1 cellular context compared by ENCODE assay signal in the genomic region with DNA sequence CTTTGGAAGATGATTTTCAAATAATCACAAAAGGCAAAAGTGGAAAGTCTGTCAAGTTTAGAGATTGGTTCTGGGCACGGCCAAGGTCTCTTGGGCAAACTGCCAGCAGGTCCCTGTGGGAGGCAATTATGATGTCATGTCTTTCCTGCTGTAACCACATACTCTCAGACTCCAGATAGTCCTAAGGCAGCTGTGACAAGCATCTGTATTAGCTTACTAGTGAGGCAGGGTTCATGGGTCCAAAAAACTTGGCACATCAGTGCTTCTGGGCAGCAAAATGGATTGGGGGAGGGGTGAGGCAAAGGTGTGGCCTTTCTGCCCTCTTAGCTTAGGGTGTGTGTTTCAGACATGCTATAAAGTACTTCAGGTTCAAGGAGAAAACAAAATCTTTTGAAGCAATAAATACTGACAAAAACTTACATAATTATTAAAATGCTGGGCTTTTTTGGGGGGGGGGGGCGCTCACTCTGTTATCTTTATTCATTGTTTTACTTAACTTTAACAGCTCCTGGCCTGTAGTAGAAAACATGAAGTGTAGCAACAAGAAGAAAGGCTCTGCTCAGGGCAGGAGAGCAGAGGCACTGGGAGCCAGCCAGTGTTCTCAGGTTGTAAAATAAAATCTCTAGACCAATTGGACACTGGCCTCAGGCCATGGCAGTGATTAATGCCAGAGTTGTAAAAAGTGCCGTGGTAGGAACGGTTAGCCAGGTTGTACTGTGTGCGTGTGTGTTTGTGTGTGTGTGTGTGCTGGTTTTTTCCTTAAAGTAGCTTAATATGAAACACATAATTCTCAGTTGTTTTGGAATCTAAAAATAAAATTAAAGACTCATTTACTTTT.
TF ChIP-seq lines count a peak whose summit lies in the region.

No MANE protein-coding gene starts in this region.

TF ChIP-seq in HEK293, 187 proteins besides CTCF, POLR2A, EP300 and RAD21 (continued from another document and continues in another):
- TF ChIP-seq, protein P1, sequence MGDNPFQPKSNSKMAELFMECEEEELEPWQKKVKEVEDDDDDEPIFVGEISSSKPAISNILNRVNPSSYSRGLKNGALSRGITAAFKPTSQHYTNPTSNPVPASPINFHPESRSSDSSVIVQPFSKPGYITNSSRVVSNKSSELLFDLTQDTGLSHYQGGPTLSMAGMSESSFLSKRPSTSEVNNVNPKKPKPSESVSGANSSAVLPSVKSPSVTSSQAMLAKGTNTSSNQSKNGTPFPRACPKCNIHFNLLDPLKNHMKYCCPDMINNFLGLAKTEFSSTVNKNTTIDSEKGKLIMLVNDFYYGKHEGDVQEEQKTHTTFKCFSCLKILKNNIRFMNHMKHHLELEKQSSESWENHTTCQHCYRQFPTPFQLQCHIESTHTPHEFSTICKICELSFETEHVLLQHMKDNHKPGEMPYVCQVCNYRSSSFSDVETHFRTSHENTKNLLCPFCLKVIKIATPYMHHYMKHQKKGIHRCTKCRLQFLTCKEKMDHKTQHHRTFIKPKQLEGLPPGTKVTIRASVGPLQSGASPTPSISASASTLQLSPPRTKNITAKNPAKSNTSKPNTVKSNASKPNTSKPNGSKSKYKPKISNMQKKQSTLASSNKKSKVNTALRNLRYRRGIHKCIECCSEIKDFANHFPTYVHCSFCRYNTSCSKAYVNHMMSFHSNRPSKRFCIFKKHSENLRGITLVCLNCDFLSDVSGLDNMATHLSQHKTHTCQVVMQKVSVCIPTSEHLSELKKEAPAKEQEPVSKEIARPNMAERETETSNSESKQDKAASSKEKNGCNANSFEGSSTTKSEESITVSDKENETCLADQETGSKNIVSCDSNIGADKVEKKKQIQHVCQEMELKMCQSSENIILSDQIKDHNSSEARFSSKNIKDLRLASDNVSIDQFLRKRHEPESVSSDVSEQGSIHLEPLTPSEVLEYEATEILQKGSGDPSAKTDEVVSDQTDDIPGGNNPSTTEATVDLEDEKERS (tag by site-specific recombination; IDR thresholded peaks at IDR 0.05) = no peak
- peak; percentile 28; the same call in 1 of the 2 replicates for TF ChIP-seq ZNF341 (tag by site-specific recombination; IDR thresholded peaks at IDR 0.05; ENCODE audit: low read depth)
- TF ChIP-seq ZNF394 (tag by site-specific recombination; IDR thresholded peaks at IDR 0.05; ENCODE audit: borderline replicate concordance) = peak; percentile 62; the same call in 1 of the 2 replicates
- TF ChIP-seq SP7 (tag by site-specific recombination; IDR thresholded peaks at IDR 0.05) = peak; percentile 47; the same call in 1 of the 2 replicates
- no peak for TF ChIP-seq GLI4 (tag by site-specific recombination; IDR thresholded peaks at IDR 0.05)
- TF ChIP-seq, protein P2, sequence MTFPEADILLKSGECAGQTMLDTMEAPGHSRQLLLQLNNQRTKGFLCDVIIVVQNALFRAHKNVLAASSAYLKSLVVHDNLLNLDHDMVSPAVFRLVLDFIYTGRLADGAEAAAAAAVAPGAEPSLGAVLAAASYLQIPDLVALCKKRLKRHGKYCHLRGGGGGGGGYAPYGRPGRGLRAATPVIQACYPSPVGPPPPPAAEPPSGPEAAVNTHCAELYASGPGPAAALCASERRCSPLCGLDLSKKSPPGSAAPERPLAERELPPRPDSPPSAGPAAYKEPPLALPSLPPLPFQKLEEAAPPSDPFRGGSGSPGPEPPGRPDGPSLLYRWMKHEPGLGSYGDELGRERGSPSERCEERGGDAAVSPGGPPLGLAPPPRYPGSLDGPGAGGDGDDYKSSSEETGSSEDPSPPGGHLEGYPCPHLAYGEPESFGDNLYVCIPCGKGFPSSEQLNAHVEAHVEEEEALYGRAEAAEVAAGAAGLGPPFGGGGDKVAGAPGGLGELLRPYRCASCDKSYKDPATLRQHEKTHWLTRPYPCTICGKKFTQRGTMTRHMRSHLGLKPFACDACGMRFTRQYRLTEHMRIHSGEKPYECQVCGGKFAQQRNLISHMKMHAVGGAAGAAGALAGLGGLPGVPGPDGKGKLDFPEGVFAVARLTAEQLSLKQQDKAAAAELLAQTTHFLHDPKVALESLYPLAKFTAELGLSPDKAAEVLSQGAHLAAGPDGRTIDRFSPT (tag by site-specific recombination; IDR thresholded peaks at IDR 0.05) = peak; percentile 72
- TF ChIP-seq ZNF623 (tag by site-specific recombination; IDR thresholded peaks at IDR 0.05) = no peak
- TF ChIP-seq ZBTB11 (tag by site-specific recombination; conservative IDR thresholded peaks at IDR 0.05; ENCODE audit: low read depth) = no peak
- TF ChIP-seq ZNF404 (tag by site-specific recombination; IDR thresholded peaks at IDR 0.05) = no peak
- no peak for TF ChIP-seq ZNF157 (tag by site-specific recombination; IDR thresholded peaks at IDR 0.05)
- peak; percentile 21; the same call in 1 of the 2 replicates for TF ChIP-seq MZF1 (tag by site-specific recombination; IDR thresholded peaks at IDR 0.05; ENCODE audit: borderline replicate concordance)
- no peak for TF ChIP-seq ZNF701 (tag by site-specific recombination; IDR thresholded peaks at IDR 0.05)
- 0 out of 2 replicates have a peak, but pooled peaks have one; percentile 71 for TF ChIP-seq ZNF558 (tag by site-specific recombination; IDR thresholded peaks at IDR 0.05)
- TF ChIP-seq KLF8 (tag by site-specific recombination; IDR thresholded peaks at IDR 0.05) = peak; percentile 75
- TF ChIP-seq ZNF132 (tag by site-specific recombination; IDR thresholded peaks at IDR 0.05; ENCODE audit: borderline replicate concordance) = no peak
- TF ChIP-seq ZNF571 (tag by site-specific recombination; IDR thresholded peaks at IDR 0.05) = no peak
- TF ChIP-seq ZNF155 (tag by site-specific recombination; IDR thresholded peaks at IDR 0.05) = no peak
- TF ChIP-seq ZNF174 (tag by site-specific recombination; IDR thresholded peaks at IDR 0.05) = no peak
- TF ChIP-seq ZNF747 (tag by site-specific recombination; IDR thresholded peaks at IDR 0.05) = no peak
- TF ChIP-seq, protein P3, sequence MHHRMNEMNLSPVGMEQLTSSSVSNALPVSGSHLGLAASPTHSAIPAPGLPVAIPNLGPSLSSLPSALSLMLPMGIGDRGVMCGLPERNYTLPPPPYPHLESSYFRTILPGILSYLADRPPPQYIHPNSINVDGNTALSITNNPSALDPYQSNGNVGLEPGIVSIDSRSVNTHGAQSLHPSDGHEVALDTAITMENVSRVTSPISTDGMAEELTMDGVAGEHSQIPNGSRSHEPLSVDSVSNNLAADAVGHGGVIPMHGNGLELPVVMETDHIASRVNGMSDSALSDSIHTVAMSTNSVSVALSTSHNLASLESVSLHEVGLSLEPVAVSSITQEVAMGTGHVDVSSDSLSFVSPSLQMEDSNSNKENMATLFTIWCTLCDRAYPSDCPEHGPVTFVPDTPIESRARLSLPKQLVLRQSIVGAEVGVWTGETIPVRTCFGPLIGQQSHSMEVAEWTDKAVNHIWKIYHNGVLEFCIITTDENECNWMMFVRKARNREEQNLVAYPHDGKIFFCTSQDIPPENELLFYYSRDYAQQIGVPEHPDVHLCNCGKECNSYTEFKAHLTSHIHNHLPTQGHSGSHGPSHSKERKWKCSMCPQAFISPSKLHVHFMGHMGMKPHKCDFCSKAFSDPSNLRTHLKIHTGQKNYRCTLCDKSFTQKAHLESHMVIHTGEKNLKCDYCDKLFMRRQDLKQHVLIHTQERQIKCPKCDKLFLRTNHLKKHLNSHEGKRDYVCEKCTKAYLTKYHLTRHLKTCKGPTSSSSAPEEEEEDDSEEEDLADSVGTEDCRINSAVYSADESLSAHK (tag by site-specific recombination; IDR thresholded peaks at IDR 0.05) = peak; percentile 62
- TF ChIP-seq, protein P4, sequence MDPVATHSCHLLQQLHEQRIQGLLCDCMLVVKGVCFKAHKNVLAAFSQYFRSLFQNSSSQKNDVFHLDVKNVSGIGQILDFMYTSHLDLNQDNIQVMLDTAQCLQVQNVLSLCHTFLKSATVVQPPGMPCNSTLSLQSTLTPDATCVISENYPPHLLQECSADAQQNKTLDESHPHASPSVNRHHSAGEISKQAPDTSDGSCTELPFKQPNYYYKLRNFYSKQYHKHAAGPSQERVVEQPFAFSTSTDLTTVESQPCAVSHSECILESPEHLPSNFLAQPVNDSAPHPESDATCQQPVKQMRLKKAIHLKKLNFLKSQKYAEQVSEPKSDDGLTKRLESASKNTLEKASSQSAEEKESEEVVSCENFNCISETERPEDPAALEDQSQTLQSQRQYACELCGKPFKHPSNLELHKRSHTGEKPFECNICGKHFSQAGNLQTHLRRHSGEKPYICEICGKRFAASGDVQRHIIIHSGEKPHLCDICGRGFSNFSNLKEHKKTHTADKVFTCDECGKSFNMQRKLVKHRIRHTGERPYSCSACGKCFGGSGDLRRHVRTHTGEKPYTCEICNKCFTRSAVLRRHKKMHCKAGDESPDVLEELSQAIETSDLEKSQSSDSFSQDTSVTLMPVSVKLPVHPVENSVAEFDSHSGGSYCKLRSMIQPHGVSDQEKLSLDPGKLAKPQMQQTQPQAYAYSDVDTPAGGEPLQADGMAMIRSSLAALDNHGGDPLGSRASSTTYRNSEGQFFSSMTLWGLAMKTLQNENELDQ (tag by site-specific recombination; IDR thresholded peaks at IDR 0.05; ENCODE audit: low read depth) = no peak
- no peak for TF ChIP-seq ZNF555 (tag by site-specific recombination; conservative IDR thresholded peaks at IDR 0.05)
- TF ChIP-seq, protein P5, sequence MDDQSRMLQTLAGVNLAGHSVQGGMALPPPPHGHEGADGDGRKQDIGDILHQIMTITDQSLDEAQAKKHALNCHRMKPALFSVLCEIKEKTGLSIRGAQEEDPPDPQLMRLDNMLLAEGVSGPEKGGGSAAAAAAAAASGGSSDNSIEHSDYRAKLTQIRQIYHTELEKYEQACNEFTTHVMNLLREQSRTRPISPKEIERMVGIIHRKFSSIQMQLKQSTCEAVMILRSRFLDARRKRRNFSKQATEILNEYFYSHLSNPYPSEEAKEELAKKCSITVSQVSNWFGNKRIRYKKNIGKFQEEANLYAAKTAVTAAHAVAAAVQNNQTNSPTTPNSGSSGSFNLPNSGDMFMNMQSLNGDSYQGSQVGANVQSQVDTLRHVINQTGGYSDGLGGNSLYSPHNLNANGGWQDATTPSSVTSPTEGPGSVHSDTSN (CRISPR knock-in tag; IDR thresholded peaks at IDR 0.05) = 0 out of 2 replicates have a peak, but pooled peaks have one; percentile 58
- no peak for TF ChIP-seq HOXC10 (CRISPR knock-in tag; IDR thresholded peaks at IDR 0.05)
- TF ChIP-seq KLF7 (tag by site-specific recombination; IDR thresholded peaks at IDR 0.05; ENCODE audit: borderline replicate concordance) = no peak
- TF ChIP-seq, protein P6, sequence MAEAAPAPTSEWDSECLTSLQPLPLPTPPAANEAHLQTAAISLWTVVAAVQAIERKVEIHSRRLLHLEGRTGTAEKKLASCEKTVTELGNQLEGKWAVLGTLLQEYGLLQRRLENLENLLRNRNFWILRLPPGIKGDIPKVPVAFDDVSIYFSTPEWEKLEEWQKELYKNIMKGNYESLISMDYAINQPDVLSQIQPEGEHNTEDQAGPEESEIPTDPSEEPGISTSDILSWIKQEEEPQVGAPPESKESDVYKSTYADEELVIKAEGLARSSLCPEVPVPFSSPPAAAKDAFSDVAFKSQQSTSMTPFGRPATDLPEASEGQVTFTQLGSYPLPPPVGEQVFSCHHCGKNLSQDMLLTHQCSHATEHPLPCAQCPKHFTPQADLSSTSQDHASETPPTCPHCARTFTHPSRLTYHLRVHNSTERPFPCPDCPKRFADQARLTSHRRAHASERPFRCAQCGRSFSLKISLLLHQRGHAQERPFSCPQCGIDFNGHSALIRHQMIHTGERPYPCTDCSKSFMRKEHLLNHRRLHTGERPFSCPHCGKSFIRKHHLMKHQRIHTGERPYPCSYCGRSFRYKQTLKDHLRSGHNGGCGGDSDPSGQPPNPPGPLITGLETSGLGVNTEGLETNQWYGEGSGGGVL (tag by site-specific recombination; IDR thresholded peaks at IDR 0.05) = no peak
- TF ChIP-seq KLF10 (tag by site-specific recombination; IDR thresholded peaks at IDR 0.05) = peak; percentile 85
- TF ChIP-seq, protein P7, sequence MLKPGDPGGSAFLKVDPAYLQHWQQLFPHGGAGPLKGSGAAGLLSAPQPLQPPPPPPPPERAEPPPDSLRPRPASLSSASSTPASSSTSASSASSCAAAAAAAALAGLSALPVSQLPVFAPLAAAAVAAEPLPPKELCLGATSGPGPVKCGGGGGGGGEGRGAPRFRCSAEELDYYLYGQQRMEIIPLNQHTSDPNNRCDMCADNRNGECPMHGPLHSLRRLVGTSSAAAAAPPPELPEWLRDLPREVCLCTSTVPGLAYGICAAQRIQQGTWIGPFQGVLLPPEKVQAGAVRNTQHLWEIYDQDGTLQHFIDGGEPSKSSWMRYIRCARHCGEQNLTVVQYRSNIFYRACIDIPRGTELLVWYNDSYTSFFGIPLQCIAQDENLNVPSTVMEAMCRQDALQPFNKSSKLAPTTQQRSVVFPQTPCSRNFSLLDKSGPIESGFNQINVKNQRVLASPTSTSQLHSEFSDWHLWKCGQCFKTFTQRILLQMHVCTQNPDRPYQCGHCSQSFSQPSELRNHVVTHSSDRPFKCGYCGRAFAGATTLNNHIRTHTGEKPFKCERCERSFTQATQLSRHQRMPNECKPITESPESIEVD (tag by site-specific recombination; IDR thresholded peaks at IDR 0.05) = peak; percentile 82
- TF ChIP-seq PRDM1 (tag by site-specific recombination; IDR thresholded peaks at IDR 0.05) = 0 out of 2 replicates have a peak, but pooled peaks have one; percentile 4
- no peak for TF ChIP-seq ZNF792 (tag by site-specific recombination; IDR thresholded peaks at IDR 0.05)
- TF ChIP-seq BCL11A (tag by site-specific recombination; IDR thresholded peaks at IDR 0.05; ENCODE audit: low read depth) = peak; percentile 81
- no peak for TF ChIP-seq YY1 (tag by site-specific recombination; IDR thresholded peaks at IDR 0.05)
